In the genomic region with DNA sequence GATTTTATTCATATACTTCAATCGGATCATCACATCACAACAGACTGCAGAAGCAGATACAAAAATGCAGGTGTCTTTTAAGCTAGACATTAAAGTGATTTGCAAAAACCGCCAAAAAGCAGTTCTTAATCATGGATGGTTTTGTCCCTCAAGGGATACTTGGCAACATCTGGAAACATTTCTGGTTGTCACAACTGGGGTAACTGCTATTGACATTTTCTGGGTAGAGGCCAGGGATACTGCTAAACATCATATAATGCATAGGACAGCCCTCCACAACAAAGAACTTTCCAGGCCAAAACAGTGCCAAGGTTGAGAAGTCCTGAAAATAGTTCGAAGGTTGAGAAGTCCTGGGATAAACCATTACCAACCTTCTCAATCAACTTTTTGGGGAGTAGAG, we compare ENCODE assay signal across 18 cellular contexts.
"Had no signal": no experiment of that assay in that cellular context is flagged by ENCODE, and none has a peak within 500 bp of the region (broad histone marks: within the 10 kb centered on the region; RNA-seq: fewer than 3 reads in every experiment).

No MANE protein-coding gene starts in this region.

- H3K36me3 ChIP-seq: left lung, ovary had no signal

- H3K4me3 Mint-ChIP-seq: activated T-helper 17 cell treated with anti-CD3 and anti-CD28 coated beads, Interleukin-2, amount 50 U/mL, for 72 hours; central memory CD8-positive, alpha-beta T cell; endodermal cell; nephron progenitor cell; stimulated activated naive CD8-positive, alpha-beta T cell treated with anti-CD3 and anti-CD28 coated beads, Interleukin-15, amount 100 ng/mL, for 72 hours had no signal

- H3K27ac Mint-ChIP-seq: activated T-helper 17 cell treated with anti-CD3 and anti-CD28 coated beads, Interleukin-2, amount 50 U/mL, for 72 hours; endodermal cell; nephron progenitor cell; stimulated activated naive CD8-positive, alpha-beta T cell treated with anti-CD3 and anti-CD28 coated beads, Interleukin-15, amount 100 ng/mL, for 72 hours had no signal

- H3K27me3 ChIP-seq: body of pancreas, gastrocnemius medialis, heart right ventricle, left lung, ovary, testis, upper lobe of right lung had no signal

- H3K4me3 ChIP-seq: body of pancreas, gastrocnemius medialis, heart right ventricle, left lung, ovary, testis, upper lobe of right lung had no signal

- H3K9me3 Mint-ChIP-seq: activated T-helper 17 cell treated with anti-CD3 and anti-CD28 coated beads, Interleukin-2, amount 50 U/mL, for 72 hours; central memory CD8-positive, alpha-beta T cell; endodermal cell; stimulated activated naive CD8-positive, alpha-beta T cell treated with anti-CD3 and anti-CD28 coated beads, Interleukin-15, amount 100 ng/mL, for 72 hours had no signal

- DNase-seq: activated CD4-positive, alpha-beta T cell treated with anti-CD3 and anti-CD28 coated beads for 4 hours; activated naive CD4-positive, alpha-beta T cell treated with anti-CD3 and anti-CD28 coated beads, Interleukin-2, amount 50 U/mL, for 16 hours; activated T-cell treated with anti-CD3 and anti-CD28 coated beads for 4 hours; body of pancreas; endodermal cell; gastrocnemius medialis; heart right ventricle; left lung; nephron progenitor cell; ovary; stimulated activated CD4-positive, alpha-beta T cell treated with anti-CD3 and anti-CD28 coated beads, Interleukin-4, amount 100 ng/mL, for 1 hour; stimulated activated CD8-positive, alpha-beta memory T cell treated with anti-CD3 and anti-CD28 coated beads, Interleukin-4, amount 100 ng/mL, for 48 hours; stimulated activated naive CD8-positive, alpha-beta T cell treated with anti-CD3 and anti-CD28 coated beads, Interleukin-15, amount 100 ng/mL, for 72 hours; T-helper 1 cell; testis; upper lobe of right lung had no signal

- H3K27ac ChIP-seq: body of pancreas, heart right ventricle, ovary, testis, upper lobe of right lung had no signal

- H3K27me3 Mint-ChIP-seq: activated T-helper 17 cell treated with anti-CD3 and anti-CD28 coated beads, Interleukin-2, amount 50 U/mL, for 72 hours; central memory CD8-positive, alpha-beta T cell; stimulated activated naive CD8-positive, alpha-beta T cell treated with anti-CD3 and anti-CD28 coated beads, Interleukin-15, amount 100 ng/mL, for 72 hours had no signal

- H3K4me1 ChIP-seq: body of pancreas, testis, upper lobe of right lung had no signal

- H3K9me3 ChIP-seq: body of pancreas, gastrocnemius medialis, heart right ventricle, left lung, ovary, testis, upper lobe of right lung had no signal

- H3K4me1 Mint-ChIP-seq: nephron progenitor cell had no signal

- ATAC-seq: body of pancreas; stimulated activated naive CD8-positive, alpha-beta T cell treated with anti-CD3 and anti-CD28 coated beads, Interleukin-15, amount 100 ng/mL, for 72 hours had no signal
